In the genomic region with DNA sequence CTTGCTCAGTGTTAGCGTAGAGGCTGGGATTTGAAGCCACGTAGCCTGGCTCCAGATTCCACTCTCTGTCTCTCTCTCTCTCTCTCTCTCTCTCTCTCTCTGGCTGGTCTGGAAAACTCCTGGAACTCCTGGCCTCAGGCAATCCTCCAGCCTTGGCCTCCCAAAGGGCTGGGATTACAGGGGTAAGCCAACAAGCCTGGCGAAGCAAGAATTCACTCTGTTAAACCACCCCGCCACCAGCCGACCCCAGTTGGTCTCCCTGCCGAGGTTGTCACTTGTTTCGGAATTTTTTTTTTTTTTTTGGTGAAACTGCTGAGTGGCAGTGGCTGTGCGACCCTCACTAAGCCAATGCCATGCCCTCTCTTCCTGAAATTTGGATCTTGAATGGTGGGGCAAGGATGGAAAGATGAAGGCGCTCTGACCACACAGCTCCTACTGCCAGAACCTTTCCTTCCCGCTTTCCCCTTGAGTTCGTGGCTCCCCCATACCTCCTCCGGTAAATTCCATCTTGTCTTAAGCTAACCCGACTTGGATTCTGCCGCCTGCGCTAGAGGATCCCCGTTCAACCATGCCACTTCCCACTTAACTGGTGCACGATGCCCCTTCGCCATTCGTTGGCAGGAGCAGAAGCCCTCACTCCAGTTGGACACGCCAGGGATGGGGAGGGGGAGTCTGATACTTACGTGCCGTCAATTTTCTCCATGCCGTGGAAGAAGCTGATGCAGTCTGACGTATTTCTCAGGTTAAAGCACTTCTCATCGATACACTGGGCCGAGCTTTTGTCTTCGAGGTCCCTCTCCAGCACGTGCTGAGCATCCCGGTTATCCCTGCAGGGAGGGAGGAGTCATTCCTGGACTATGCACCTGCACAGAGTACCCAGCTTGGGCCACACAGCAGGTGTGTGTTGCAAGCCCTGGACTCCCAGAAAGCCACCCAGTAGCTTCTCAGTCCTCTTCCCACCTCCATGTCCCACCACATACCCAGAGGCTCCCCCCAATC, we compare ENCODE assay signal across 19 cellular contexts. TPM values are rescaled to one million over a fixed set of nuclear protein-coding genes. Genes with fewer than 3 reads are reported as not detected.
A peak's percentile ranks its signal among the peaks of the same experiment; 100 is the strongest.
DNase-seq lines count a peak whose midpoint lies in the region; ATAC-seq and TF ChIP-seq lines count a peak whose summit lies in the region.
"Had no signal": no experiment of that assay in that cellular context is flagged by ENCODE, and none has a peak within 500 bp of the region (broad histone marks: within the 10 kb centered on the region; RNA-seq: fewer than 3 reads in every experiment).

No MANE protein-coding gene starts in this region.

- H3K4me3 ChIP-seq in right atrium auricular region: no peak overlapping the region
- H3K4me3 ChIP-seq in esophagus muscularis mucosa: no peak overlapping the region
- H3K4me3 ChIP-seq in neuronal stem cell (ENCODE audit: low read length in 2 of 2): no peak overlapping the region
- H3K4me3 ChIP-seq in upper lobe of right lung: no peak overlapping the region
- H3K4me3 ChIP-seq: BLaER1 had no signal

- H3K14ac ChIP-seq in neuronal stem cell (ENCODE audit: low read length): no peak overlapping the region

- no peak overlapping the region for H4K91ac ChIP-seq in neuronal stem cell (ENCODE audit: low read depth, low read length, poor library complexity)

- WGBS in esophagus muscularis mucosa: 80% methylated on average over 29 of the region's 29 CpGs
- no CpG with 5 or more reads among the region's 29 CpGs for WGBS in neuronal stem cell (ENCODE audit: extremely low coverage in 2 of 2, insufficient read length in 2 of 2, insufficient replicate concordance in 1 of 2), 2 donors

- H3K79me1 ChIP-seq in neuronal stem cell (ENCODE audit: low read depth, low read length): no peaks in the 10 kb centered on the region

- no peak for ATAC-seq in Right ventricle myocardium inferior
- ATAC-seq in upper lobe of right lung: no peak

- H3K9ac ChIP-seq in neuronal stem cell (ENCODE audit: low read depth, low read length, poor library complexity): no peak overlapping the region
- H3K9ac ChIP-seq: BLaER1 had no signal

- H3K27me3 ChIP-seq in right atrium auricular region (no peaks in the 10 kb centered on the region), esophagus muscularis mucosa (peaks cover 0 to 26% (median 0%) of the 10 kb centered on the region in 4 donors), neuronal stem cell (ENCODE audit: control insufficient read depth in 3 of 3, insufficient read depth in 3 of 3, low read depth in 1 of 3, low read length in 3 of 3) (peaks cover 0 to 6% (median 0%) of the 10 kb centered on the region in 3 experiments), upper lobe of right lung (no peaks in the 10 kb centered on the region)
- H3K27me3 ChIP-seq: BLaER1 had no signal

- TF ChIP-seq EP300 in esophagus muscularis mucosa (IDR thresholded peaks at IDR 0.05): no peak

- H2BK120ac ChIP-seq in neuronal stem cell (ENCODE audit: low read depth, low read length): no peak overlapping the region

- no peak overlapping the region for H4K8ac ChIP-seq in neuronal stem cell (ENCODE audit: low read depth, low read length)

- H2BK5ac ChIP-seq in neuronal stem cell (ENCODE audit: low read length): no peak overlapping the region

- H3K36me3 ChIP-seq in right atrium auricular region: no peaks in the 10 kb centered on the region
- H3K36me3 ChIP-seq in esophagus muscularis mucosa: no peaks in the 10 kb centered on the region
- H3K36me3 ChIP-seq in neuronal stem cell (replicated peaks in 1 of 2; ENCODE audit: control insufficient read depth in 2 of 2, insufficient read depth in 2 of 2, low read length in 2 of 2): no peaks in the 10 kb centered on the region
- no peaks in the 10 kb centered on the region for H3K36me3 ChIP-seq in upper lobe of right lung
- H3K36me3 ChIP-seq: BLaER1 had no signal

- no peak overlapping the region for H3K4ac ChIP-seq in neuronal stem cell (ENCODE audit: low read length)

- no peak overlapping the region for H2BK15ac ChIP-seq in neuronal stem cell (ENCODE audit: low read length)

- H3K9me3 ChIP-seq in right atrium auricular region (no peaks in the 10 kb centered on the region), esophagus muscularis mucosa (no peaks in the 10 kb centered on the region), neuronal stem cell (replicated peaks in 1 of 2; ENCODE audit: control insufficient read depth in 2 of 2, insufficient read depth in 1 of 2, low read depth in 1 of 2, low read length in 2 of 2) (peaks cover 0 to 2% of the 10 kb centered on the region in 2 donors), upper lobe of right lung (no peaks in the 10 kb centered on the region)
- H3K9me3 ChIP-seq: BLaER1 had no signal

- no peak overlapping the region for H2BK12ac ChIP-seq in neuronal stem cell (ENCODE audit: low read length)

- H3K27ac ChIP-seq in right atrium auricular region (no peak overlapping the region), esophagus muscularis mucosa (replicated peaks in 1 of 4) (no peak overlapping the region), neuronal stem cell (replicated peaks; ENCODE audit: low read length) (no peak overlapping the region), upper lobe of right lung (no peak overlapping the region)
- H3K27ac ChIP-seq: BLaER1 had no signal

- H3K4me1 ChIP-seq in right atrium auricular region: no peaks in the 10 kb centered on the region
- H3K4me1 ChIP-seq in esophagus muscularis mucosa: no peaks in the 10 kb centered on the region
- H3K4me1 ChIP-seq in neuronal stem cell (ENCODE audit: control insufficient read depth in 2 of 2, insufficient read depth in 1 of 2, low read depth in 1 of 2, low read length in 2 of 2): peaks cover 4 to 12% of the 10 kb centered on the region in 2 donors
- peaks cover 4% of the 10 kb centered on the region for H3K4me1 ChIP-seq in upper lobe of right lung

- TF ChIP-seq CTCF in right atrium auricular region (IDR thresholded peaks at IDR 0.05): no peak
- TF ChIP-seq CTCF in esophagus muscularis mucosa (IDR thresholded peaks at IDR 0.05): no peak
- no peak for TF ChIP-seq CTCF in upper lobe of right lung (IDR thresholded peaks at IDR 0.05)

- no peak overlapping the region for H3K4me2 ChIP-seq in neuronal stem cell (ENCODE audit: insufficient read depth, low read length, poor library complexity, severe bottlenecking)
- H3K4me2 ChIP-seq: BLaER1 had no signal

- H2AFZ ChIP-seq in neuronal stem cell (ENCODE audit: low read length): no peak overlapping the region

- H3K23ac ChIP-seq in neuronal stem cell (ENCODE audit: low read depth, low read length, poor library complexity): no peak overlapping the region

- intact Hi-C loops in Right ventricle myocardium inferior (cut with DNase I): no loop called here
- intact Hi-C loops in esophagus muscularis mucosa (cut with DNase I): no loop called here
- intact Hi-C loops in upper lobe of right lung (cut with DNase I): no loop called here

- TF ChIP-seq POLR2A in esophagus muscularis mucosa (IDR thresholded peaks at IDR 0.05; ENCODE audit: low read depth): no peak

- DNase-seq in right atrium auricular region (ENCODE audit: low spot score): peak; percentile 42
- no peak for DNase-seq in Right ventricle myocardium inferior (ENCODE audit: missing footprints)
- DNase-seq in esophagus muscularis mucosa (ENCODE audit: extremely low spot score): peak; percentile 66
- DNase-seq in neuronal stem cell (ENCODE audit: low spot score): no peak
- peak; percentile 30 for DNase-seq in upper lobe of right lung
- DNase-seq in SIG-M5 treated with dmso at 0.1 percent for 504 hours (lab: John Stamatoyannopoulos, UW; ENCODE audit: unreplicated experiment): no peak
- no peak for DNase-seq in activated CD4-positive, alpha-beta T cell treated with anti-CD3 and anti-CD28 coated beads, Interleukin-2, amount 50 U/mL, for 4 hours
- no peak for DNase-seq in NCI-H1048 (lab: John Stamatoyannopoulos, UW)
- DNase-seq: 8988T; CD4-positive, alpha-beta memory T cell; DMS153; DMS79; GDM1; GOT3; H9 had no signal

- peak overlapping the region; percentile 67 for H3K18ac ChIP-seq in neuronal stem cell (ENCODE audit: low read length)

- peak overlapping the region; percentile 85 for H2AK5ac ChIP-seq in neuronal stem cell (ENCODE audit: low read depth, low read length)

RNA-seq across cellular contexts. Expression of a gene that starts 13.1 kb away (rescaled TPM):
- total RNA-seq in right atrium auricular region (not detected), Right ventricle myocardium inferior (not detected), esophagus muscularis mucosa (not detected), upper lobe of right lung (not detected)
- polyA plus RNA-seq in neuronal stem cell (2013, experiment 1 of 2): 0.20 TPM
- polyA plus RNA-seq in neuronal stem cell (2013, experiment 2 of 2): 0.29 TPM
- total RNA-seq: A673; CD4-positive, alpha-beta memory T cell; Daoy had no signal
- polyA plus RNA-seq: CD14-positive monocyte; CD4-positive, alpha-beta memory T cell had no signal

Comparison
In these comparisons a context has a peak if more than half of its experiments do, and no peak if none do; other contexts are left out.
1. DNase-seq: peak in right atrium auricular region (single experiment), esophagus muscularis mucosa (single experiment) and upper lobe of right lung (single experiment); none in Right ventricle myocardium inferior (single experiment), neuronal stem cell (single experiment), SIG-M5 treated with dmso at 0.1 percent for 504 hours (single experiment), activated CD4-positive, alpha-beta T cell treated with anti-CD3 and anti-CD28 coated beads, Interleukin-2, amount 50 U/mL, for 4 hours (0 of 2) and NCI-H1048 (single experiment).